In genomic region chr19:42172261-42172660, GRCh38 we compare ENCODE assay signal across 1 cellular context.
TF ChIP-seq lines count a peak whose summit lies in the region.

No MANE protein-coding gene starts in this region.

TF ChIP-seq in A549, 52 proteins besides CTCF, POLR2A, EP300 and RAD21:
- TF ChIP-seq FOSL2 (IDR thresholded peaks at IDR 0.05) (no peak), FOSL2 (CRISPR knock-in tag; IDR thresholded peaks at IDR 0.05) (0 out of 2 replicates have a peak, but pooled peaks have one; percentile 15), HDAC2 (IDR thresholded peaks at IDR 0.05) (no peak), ZC3H11A (IDR thresholded peaks at IDR 0.05) (no peak), HOXA7 (CRISPR knock-in tag; IDR thresholded peaks at IDR 0.05) (no peak)
TF ChIP-seq in A549: peak in this region for 1.
